ENCODE assay signal across 2 cellular contexts in genomic region chr6:3206339-3207015, GRCh38.
A peak's percentile ranks its signal among the peaks of the same experiment; 100 is the strongest.
TF ChIP-seq lines count a peak whose summit lies in the region.

No MANE protein-coding gene starts in this region.

TF ChIP-seq in HCT116, 20 proteins besides CTCF, POLR2A, EP300 and RAD21:
- TF ChIP-seq MAX (IDR thresholded peaks at IDR 0.05) (no peak), FOSL1 (IDR thresholded peaks at IDR 0.05; ENCODE audit: low read depth) (no peak), ATF3 (IDR thresholded peaks at IDR 0.05) (no peak), EZH2phosphoT487 (IDR thresholded peaks at IDR 0.05; ENCODE audit: borderline replicate concordance) (no peak), ELF1 (IDR thresholded peaks at IDR 0.05; ENCODE audit: borderline replicate concordance, low read depth) (no peak), EGR1 (IDR thresholded peaks at IDR 0.05; ENCODE audit: low read depth) (no peak), SP1 (IDR thresholded peaks at IDR 0.05; ENCODE audit: low read depth) (no peak), REST (IDR thresholded peaks at IDR 0.05; ENCODE audit: low read depth) (no peak), SRF (IDR thresholded peaks at IDR 0.05; ENCODE audit: low read depth) (no peak)

TF ChIP-seq in K562, 482 proteins besides CTCF, POLR2A, EP300 and RAD21:
- TF ChIP-seq ZNF197 (CRISPR knock-in tag; IDR thresholded peaks at IDR 0.05; ENCODE audit: low read depth) (no peak), CBX1 (IDR thresholded peaks at IDR 0.05; ENCODE audit: low read depth) (no peak), KLF16 (IDR thresholded peaks at IDR 0.05) (no peak), ZC3H8 (IDR thresholded peaks at IDR 0.05) (no peak), CREB5 (CRISPR knock-in tag; IDR thresholded peaks at IDR 0.05) (no peak), RBM22 (IDR thresholded peaks at IDR 0.05; ENCODE audit: low read depth, low read length, poor library complexity, severe bottlenecking) (no peak), CTCFL (IDR thresholded peaks at IDR 0.05; ENCODE audit: borderline replicate concordance, insufficient read depth, low read depth, low read length, poor library complexity, severe bottlenecking) (peak; percentile 33)
